ENCODE assay signal across 24 cellular contexts in the genomic region with DNA sequence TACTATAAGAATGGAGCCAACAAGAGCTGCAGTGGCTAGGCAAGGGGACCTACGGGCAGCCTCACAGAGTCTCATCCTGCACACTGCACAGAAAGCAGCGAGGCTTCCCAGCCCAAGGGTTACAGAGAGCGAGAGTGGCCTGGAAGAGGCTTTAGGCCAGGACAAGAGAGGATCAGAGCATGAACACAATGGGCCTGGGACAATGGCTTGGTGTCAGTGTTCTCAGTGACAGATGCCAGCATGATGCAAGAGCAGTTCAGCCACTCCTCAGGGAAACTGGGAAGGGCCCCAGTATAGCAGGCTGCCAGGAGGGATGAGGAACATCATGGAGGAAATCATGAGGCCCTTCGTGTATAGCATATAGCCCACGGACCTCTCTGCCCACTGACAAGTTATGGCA.
DNase-seq lines count a peak whose midpoint lies in the region; ATAC-seq and TF ChIP-seq lines count a peak whose summit lies in the region.
"Had no signal": no experiment of that assay in that cellular context is flagged by ENCODE, and none has a peak within 500 bp of the region (broad histone marks: within the 10 kb centered on the region; RNA-seq: fewer than 3 reads in every experiment).

No MANE protein-coding gene starts in this region.

- H4K20me1 ChIP-seq in neural progenitor cell (ENCODE audit: low read depth): no peaks in the 10 kb centered on the region
- H4K20me1 ChIP-seq: BLaER1 had no signal

- H2AFZ ChIP-seq in neural progenitor cell (replicated peaks): peak overlapping the region; percentile 30

- no peak overlapping the region for H3K4me3 Mint-ChIP-seq in stimulated activated naive CD8-positive, alpha-beta T cell treated with anti-CD3 and anti-CD28 coated beads, Interleukin-15, amount 100 ng/mL, for 72 hours
- H3K4me3 Mint-ChIP-seq in endodermal cell: no peak overlapping the region
- no peak overlapping the region for H3K4me3 Mint-ChIP-seq in neural progenitor cell
- H3K4me3 Mint-ChIP-seq in activated CD4-positive, alpha-beta memory T cell treated with anti-CD3 and anti-CD28 coated beads, Interleukin-2, amount 10 ng/mL, durations not matched to agents 7 days and 5 days: no peak overlapping the region
- H3K4me3 Mint-ChIP-seq: CD4-positive, alpha-beta memory T cell had no signal

- CTCF ChIA-PET in activated CD4-positive, alpha-beta memory T cell treated with anti-CD3 and anti-CD28 coated beads, Interleukin-2, amount 10 ng/mL, durations not matched to agents 7 days and 5 days (lab: Charles Lee): no interaction called here

- H3K9me3 ChIP-seq in endodermal cell (ENCODE audit: control insufficient read depth, low read length) (no peaks in the 10 kb centered on the region), neural progenitor cell (ENCODE audit: low read depth) (no peaks in the 10 kb centered on the region)
- H3K9me3 ChIP-seq: A549, BLaER1, HAP-1 had no signal

- H3K36me3 Mint-ChIP-seq in endodermal cell (ENCODE audit: low read depth) (no peaks in the 10 kb centered on the region), neural progenitor cell (no peaks in the 10 kb centered on the region)
- H3K36me3 Mint-ChIP-seq in activated CD4-positive, alpha-beta memory T cell treated with anti-CD3 and anti-CD28 coated beads, Interleukin-2, amount 10 ng/mL, durations not matched to agents 7 days and 5 days (ENCODE audit: low read depth): no peaks in the 10 kb centered on the region
- H3K36me3 Mint-ChIP-seq: CD4-positive, alpha-beta memory T cell had no signal

- no peaks in the 10 kb centered on the region for H3K79me2 ChIP-seq in neural progenitor cell (ENCODE audit: low read depth)

- H3K4me1 Mint-ChIP-seq in stimulated activated naive CD8-positive, alpha-beta T cell treated with anti-CD3 and anti-CD28 coated beads, Interleukin-15, amount 100 ng/mL, for 72 hours: no peaks in the 10 kb centered on the region
- H3K4me1 Mint-ChIP-seq in endodermal cell: no peaks in the 10 kb centered on the region
- H3K4me1 Mint-ChIP-seq in neural progenitor cell: peaks cover 5% of the 10 kb centered on the region
- H3K4me1 Mint-ChIP-seq in activated CD4-positive, alpha-beta memory T cell treated with anti-CD3 and anti-CD28 coated beads, Interleukin-2, amount 10 ng/mL, durations not matched to agents 7 days and 5 days: no peaks in the 10 kb centered on the region
- H3K4me1 Mint-ChIP-seq: CD4-positive, alpha-beta memory T cell had no signal

- peaks cover 13% of the 10 kb centered on the region for H3K27me3 Mint-ChIP-seq in stimulated activated naive CD8-positive, alpha-beta T cell treated with anti-CD3 and anti-CD28 coated beads, Interleukin-15, amount 100 ng/mL, for 72 hours
- H3K27me3 Mint-ChIP-seq in endodermal cell (ENCODE audit: insufficient read depth) (no peaks in the 10 kb centered on the region), neural progenitor cell (ENCODE audit: insufficient read depth, low read depth) (no peaks in the 10 kb centered on the region)
- no peaks in the 10 kb centered on the region for H3K27me3 Mint-ChIP-seq in activated CD4-positive, alpha-beta memory T cell treated with anti-CD3 and anti-CD28 coated beads, Interleukin-2, amount 10 ng/mL, durations not matched to agents 7 days and 5 days

- no peak for TF ChIP-seq CTCF in endodermal cell (conservative IDR thresholded peaks at IDR 0.05)
- no peak for TF ChIP-seq CTCF in neural progenitor cell (IDR thresholded peaks at IDR 0.05)

- H3K27me3 ChIP-seq in endodermal cell (ENCODE audit: control insufficient read depth, insufficient read depth, low read length, poor library complexity, severe bottlenecking) (no peaks in the 10 kb centered on the region), neural progenitor cell (no peaks in the 10 kb centered on the region)
- H3K27me3 ChIP-seq: BLaER1 had no signal

- ATAC-seq in stimulated activated naive CD8-positive, alpha-beta T cell treated with anti-CD3 and anti-CD28 coated beads, Interleukin-15, amount 100 ng/mL, for 72 hours: peak; percentile 31
- ATAC-seq in stimulated activated naive CD8-positive, alpha-beta T cell treated with anti-CD3 and anti-CD28 coated beads, Interleukin-15, Interleukin-2, amounts not matched to agents 100 U/mL and 50 U/mL, for 24 hours: no peak
- no peak for ATAC-seq in HG02840 (IDR thresholded peaks at IDR 0.05; ENCODE audit: low FRiP score, unreplicated experiment)
- ATAC-seq: A549 had no signal

- 83 to 88% methylated on average over 5 of the region's 5 CpGs for WGBS in endodermal cell (ENCODE audit: insufficient coverage in 1 of 2, insufficient read length in 1 of 2), 2 experiments

- H3K4me3 ChIP-seq in endodermal cell (ENCODE audit: low read length) (no peak overlapping the region), neural progenitor cell (no peak overlapping the region)
- H3K4me3 ChIP-seq: A549, BLaER1, HAP-1, SK-N-MC had no signal

- H3K9me3 Mint-ChIP-seq in stimulated activated naive CD8-positive, alpha-beta T cell treated with anti-CD3 and anti-CD28 coated beads, Interleukin-15, amount 100 ng/mL, for 72 hours: no peaks in the 10 kb centered on the region
- H3K9me3 Mint-ChIP-seq in endodermal cell (no peaks in the 10 kb centered on the region), neural progenitor cell (no peaks in the 10 kb centered on the region)
- no peaks in the 10 kb centered on the region for H3K9me3 Mint-ChIP-seq in activated CD4-positive, alpha-beta memory T cell treated with anti-CD3 and anti-CD28 coated beads, Interleukin-2, amount 10 ng/mL, durations not matched to agents 7 days and 5 days

- H3K4me2 ChIP-seq in neural progenitor cell: peak overlapping the region; percentile 28
- H3K4me2 ChIP-seq: A549, BLaER1 had no signal

- H3K4me1 ChIP-seq in endodermal cell (ENCODE audit: control insufficient read depth, insufficient read depth, low read length): peaks cover 6% of the 10 kb centered on the region
- H3K4me1 ChIP-seq in neural progenitor cell: peaks cover 14% of the 10 kb centered on the region
- H3K4me1 ChIP-seq: A549, BLaER1, HAP-1 had no signal

- POLR2A ChIA-PET in activated CD4-positive, alpha-beta memory T cell treated with anti-CD3 and anti-CD28 coated beads, Interleukin-2, amount 10 ng/mL, durations not matched to agents 7 days and 5 days (lab: Charles Lee): no interaction called here

- H3K36me3 ChIP-seq in endodermal cell (ENCODE audit: control insufficient read depth, insufficient read depth, low read length) (no peaks in the 10 kb centered on the region), neural progenitor cell (no peaks in the 10 kb centered on the region)
- H3K36me3 ChIP-seq: BLaER1, HAP-1 had no signal

- DNase-seq in stimulated activated naive CD8-positive, alpha-beta T cell treated with anti-CD3 and anti-CD28 coated beads, Interleukin-15, amount 100 ng/mL, for 72 hours: no peak
- DNase-seq in stimulated activated naive CD8-positive, alpha-beta T cell treated with anti-CD3 and anti-CD28 coated beads, Interleukin-15, Interleukin-2, amounts not matched to agents 100 U/mL and 50 U/mL, for 24 hours: no peak
- peak; percentile 60 for DNase-seq in endodermal cell
- peak; percentile 88 for DNase-seq in neural progenitor cell (ENCODE audit: low spot score)
- DNase-seq in DMS153 (lab: John Stamatoyannopoulos, UW): no peak
- no peak for DNase-seq in activated naive CD4-positive, alpha-beta T cell (lab: John Stamatoyannopoulos, UW)
- no peak for DNase-seq in activated CD4-positive, alpha-beta memory T cell treated with anti-CD3 and anti-CD28 coated beads, Interleukin-2, amount 10 ng/mL, durations not matched to agents 7 days and 5 days
- DNase-seq: Calu3; CD4-positive, alpha-beta memory T cell; DND-41; GDM1; MM.1S; NCI-H1092; NCI-H146; NCI-H2029 treated with DMSO at 0.1 percent for 48 hours; NCI-H446 treated with DMSO at 0.1 percent for 48 hours; NCI-H69; NK-92 treated with Interleukin-12 subunit alpha and Interleukin-12 subunit beta, amount 100 ng/mL, for 24 hours; SHP77 had no signal

- no peak overlapping the region for H3K27ac Mint-ChIP-seq in stimulated activated naive CD8-positive, alpha-beta T cell treated with anti-CD3 and anti-CD28 coated beads, Interleukin-15, amount 100 ng/mL, for 72 hours
- H3K27ac Mint-ChIP-seq in endodermal cell: no peak overlapping the region
- H3K27ac Mint-ChIP-seq in neural progenitor cell: peak overlapping the region; percentile 83
- H3K27ac Mint-ChIP-seq in activated CD4-positive, alpha-beta memory T cell treated with anti-CD3 and anti-CD28 coated beads, Interleukin-2, amount 10 ng/mL, durations not matched to agents 7 days and 5 days: no peak overlapping the region
- H3K27ac Mint-ChIP-seq: CD4-positive, alpha-beta memory T cell had no signal

- H3K27ac ChIP-seq in endodermal cell (ENCODE audit: low read depth, low read length): no peak overlapping the region
- H3K27ac ChIP-seq in neural progenitor cell: no peak overlapping the region
- H3K27ac ChIP-seq: A549, BLaER1, SK-N-MC had no signal

- H3K9ac ChIP-seq in endodermal cell (ENCODE audit: extremely low read depth, low read length, poor library complexity, severe bottlenecking) (no peak overlapping the region), neural progenitor cell (no peak overlapping the region)
- H3K9ac ChIP-seq: BLaER1 had no signal

- no peaks in the 10 kb centered on the region for H3F3A ChIP-seq in neural progenitor cell (ENCODE audit: low read depth)

Comparison
In these comparisons a context has a peak if more than half of its experiments do, and no peak if none do; other contexts are left out.
1. DNase-seq: peak in endodermal cell (single experiment) and neural progenitor cell (single experiment); none in stimulated activated naive CD8-positive, alpha-beta T cell treated with anti-CD3 and anti-CD28 coated beads, Interleukin-15, amount 100 ng/mL, for 72 hours (0 of 2), stimulated activated naive CD8-positive, alpha-beta T cell treated with anti-CD3 and anti-CD28 coated beads, Interleukin-15, Interleukin-2, amounts not matched to agents 100 U/mL and 50 U/mL, for 24 hours (single experiment), DMS153 (single experiment), activated naive CD4-positive, alpha-beta T cell (0 of 4) and activated CD4-positive, alpha-beta memory T cell treated with anti-CD3 and anti-CD28 coated beads, Interleukin-2, amount 10 ng/mL, durations not matched to agents 7 days and 5 days (single experiment).